In genomic region chr1:52268372-52268771, GRCh38 we compare ENCODE assay signal across 14 cellular contexts.
DNase-seq lines count a peak whose midpoint lies in the region; ATAC-seq, FAIRE-seq and TF ChIP-seq lines count a peak whose summit lies in the region.
"Had no signal": no experiment of that assay in that cellular context is flagged by ENCODE, and none has a peak within 500 bp of the region (broad histone marks: within the 10 kb centered on the region; RNA-seq: fewer than 3 reads in every experiment).

No MANE protein-coding gene starts in this region.

- no peaks in the 10 kb centered on the region for H3K79me2 ChIP-seq in Karpas-422 (ENCODE audit: low read length)

- H3K9me3 Mint-ChIP-seq in osteocyte (ENCODE audit: unreplicated experiment): no peaks in the 10 kb centered on the region
- no peaks in the 10 kb centered on the region for H3K9me3 Mint-ChIP-seq in nephron progenitor cell
- H3K9me3 Mint-ChIP-seq: activated naive CD8-positive, alpha-beta T cell treated with anti-CD3 and anti-CD28 coated beads, Interleukin-2, amount 50 U/mL, for 24 hours had no signal

- in situ Hi-C loops in SK-MEL-5 (cut with HindIII; ENCODE audit: low pct_unique_long_range_greater_than_20kb, low sequenced_read_pairs): no loop called here

- H3K4me1 ChIP-seq in Karpas-422 (ENCODE audit: low read length): no peaks in the 10 kb centered on the region
- H3K4me1 ChIP-seq: prostate gland had no signal

- H3K9me3 ChIP-seq in Karpas-422 (ENCODE audit: low read length): no peaks in the 10 kb centered on the region
- H3K9me3 ChIP-seq: prostate gland had no signal

- H3K9me2 ChIP-seq in Karpas-422 (replicated peaks; ENCODE audit: insufficient read depth, low read length): no peaks in the 10 kb centered on the region

- FAIRE-seq in H54 (lab: Jason Lieb, UNC): peak; percentile 38
- FAIRE-seq: D721Med, RCC 7860 had no signal

- H3K27ac Mint-ChIP-seq in osteocyte (ENCODE audit: unreplicated experiment) (peak overlapping the region; percentile 41), nephron progenitor cell (no peak overlapping the region)
- H3K27ac Mint-ChIP-seq: activated naive CD8-positive, alpha-beta T cell treated with anti-CD3 and anti-CD28 coated beads, Interleukin-2, amount 50 U/mL, for 24 hours had no signal

- no peak for DNase-seq in H54 (ENCODE audit: insufficient read length, low spot score)
- peak; percentile 66 for DNase-seq in SK-MEL-5 (ENCODE audit: low read depth, low spot score)
- peak; percentile 63 for DNase-seq in fibroblast of pulmonary artery (ENCODE audit: low read depth)
- DNase-seq in osteocyte (ENCODE audit: extremely low spot score, unreplicated experiment): no peak
- no peak for DNase-seq in activated CD4-positive, alpha-beta T cell treated with anti-CD3 and anti-CD28 coated beads for 48 hours
- DNase-seq in Karpas-422: no peak
- no peak for DNase-seq in nephron progenitor cell
- DNase-seq: activated CD8-positive, alpha-beta memory T cell treated with anti-CD3 and anti-CD28 coated beads, Interleukin-2, amount 50 U/mL, for 48 hours; activated naive CD8-positive, alpha-beta T cell treated with anti-CD3 and anti-CD28 coated beads, Interleukin-2, amount 50 U/mL, for 24 hours; NCI-H2171 had no signal

- no peak for TF ChIP-seq POLR2A in H54 (IDR thresholded peaks at IDR 0.05; ENCODE audit: low read depth, low read length)

- H3K4me3 Mint-ChIP-seq in osteocyte (ENCODE audit: unreplicated experiment) (no peak overlapping the region), nephron progenitor cell (no peak overlapping the region)
- H3K4me3 Mint-ChIP-seq: activated naive CD8-positive, alpha-beta T cell treated with anti-CD3 and anti-CD28 coated beads, Interleukin-2, amount 50 U/mL, for 24 hours had no signal

- no peaks in the 10 kb centered on the region for H3K36me3 ChIP-seq in Karpas-422 (ENCODE audit: insufficient read depth, low read length)
- H3K36me3 ChIP-seq: prostate gland had no signal

- no peak for TF ChIP-seq CTCF in fibroblast of pulmonary artery (IDR thresholded peaks at IDR 0.05; ENCODE audit: low read length, missing control alignments)
- no peak for TF ChIP-seq CTCF in osteocyte (IDR thresholded peaks at IDR 0.05)
- no peak for TF ChIP-seq CTCF in nephron progenitor cell (IDR thresholded peaks at IDR 0.05)

- H2AFZ ChIP-seq in Karpas-422 (ENCODE audit: low read length): no peak overlapping the region

- peaks cover 8% of the 10 kb centered on the region for H3K4me1 Mint-ChIP-seq in osteocyte (ENCODE audit: unreplicated experiment)
- no peaks in the 10 kb centered on the region for H3K4me1 Mint-ChIP-seq in nephron progenitor cell

- no peak overlapping the region for H3K27ac ChIP-seq in Karpas-422 (ENCODE audit: low read length)
- H3K27ac ChIP-seq: prostate gland had no signal

- H4K20me1 ChIP-seq in Karpas-422 (ENCODE audit: insufficient read depth, low read depth, low read length): no peaks in the 10 kb centered on the region

- no peaks in the 10 kb centered on the region for H3K27me3 ChIP-seq in Karpas-422 (ENCODE audit: low read length)

- no peak overlapping the region for H3K4me2 ChIP-seq in Karpas-422 (ENCODE audit: low read depth, low read length, poor library complexity, severe bottlenecking)

- H3K4me3 ChIP-seq in fibroblast of pulmonary artery (replicated peaks; ENCODE audit: low read depth, low read length) (no peak overlapping the region), Karpas-422 (ENCODE audit: low read length) (no peak overlapping the region)
- H3K4me3 ChIP-seq: prostate gland had no signal

- ATAC-seq in HG03045 (IDR thresholded peaks at IDR 0.05; ENCODE audit: unreplicated experiment): no peak
- ATAC-seq: activated naive CD8-positive, alpha-beta T cell treated with anti-CD3 and anti-CD28 coated beads, Interleukin-2, amount 50 U/mL, for 24 hours had no signal

- no peak overlapping the region for H3K9ac ChIP-seq in Karpas-422 (ENCODE audit: low read length)

- H3K36me3 Mint-ChIP-seq in osteocyte (ENCODE audit: unreplicated experiment): peaks cover 26% of the 10 kb centered on the region
- H3K36me3 Mint-ChIP-seq in nephron progenitor cell (ENCODE audit: low read depth): peaks cover 23% of the 10 kb centered on the region

- H3K27me3 Mint-ChIP-seq in osteocyte (ENCODE audit: unreplicated experiment): no peaks in the 10 kb centered on the region
- no peaks in the 10 kb centered on the region for H3K27me3 Mint-ChIP-seq in nephron progenitor cell (ENCODE audit: low read depth, poor library complexity)
- H3K27me3 Mint-ChIP-seq: activated naive CD8-positive, alpha-beta T cell treated with anti-CD3 and anti-CD28 coated beads, Interleukin-2, amount 50 U/mL, for 24 hours had no signal

Comparison
In these comparisons a context has a peak if more than half of its experiments do, and no peak if none do; other contexts are left out.
1. DNase-seq: peak in SK-MEL-5 (single experiment) and fibroblast of pulmonary artery (single experiment); none in H54 (single experiment), osteocyte (single experiment), activated CD4-positive, alpha-beta T cell treated with anti-CD3 and anti-CD28 coated beads for 48 hours (single experiment), Karpas-422 (single experiment) and nephron progenitor cell (single experiment).